Comparison of ENCODE assay signal across 27 cellular contexts in the genomic region with DNA sequence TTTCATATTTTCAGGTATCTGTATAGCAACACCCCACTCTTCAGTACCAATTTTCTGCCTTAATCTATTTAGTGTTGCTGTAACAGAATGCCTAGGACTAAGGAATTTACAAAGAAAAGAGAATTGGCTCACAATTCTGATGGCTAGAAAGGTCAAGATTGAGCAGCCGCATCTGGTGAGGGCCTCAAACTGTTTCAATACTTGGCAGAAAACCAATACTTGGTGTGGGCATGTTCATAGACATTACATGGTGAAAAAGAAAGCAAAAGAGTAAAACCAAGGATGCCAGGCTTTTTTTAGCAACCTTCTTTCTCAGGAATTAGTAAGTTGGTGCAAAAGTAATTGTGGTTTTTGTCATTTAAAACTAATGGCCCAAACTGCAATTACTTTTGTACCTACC.
"Had no signal": no experiment of that assay in that cellular context is flagged by ENCODE, and none has a peak within 500 bp of the region (broad histone marks: within the 10 kb centered on the region; RNA-seq: fewer than 3 reads in every experiment).

No MANE protein-coding gene starts in this region.

- DNase-seq: stimulated activated CD4-positive, alpha-beta T cell treated with anti-CD3 and anti-CD28 coated beads, Interleukin-2, amount 100 ng/mL, for 48 hours; stimulated activated CD4-positive, alpha-beta T cell treated with anti-CD3 and anti-CD28 coated beads, Interleukin-4, amount 100 ng/mL, for 1 hour; stimulated activated CD4-positive, alpha-beta T cell treated with anti-CD3 and anti-CD28 coated beads, Interleukin-4, amount 100 ng/mL, for 24 hours; stimulated activated CD4-positive, alpha-beta T cell treated with anti-CD3 and anti-CD28 coated beads, Interleukin-4, amount 100 ng/mL, for 4 hours; stimulated activated CD8-positive, alpha-beta memory T cell treated with anti-CD3 and anti-CD28 coated beads, Interleukin-4, amount 100 ng/mL, for 48 hours; stimulated activated naive B cell treated with anti-CD40 and anti-IgM and Interleukin-4, amounts not matched to agents 10 μg/mL and 1 μg/mL and 100 μg/mL, for 72 hours; stimulated activated naive CD4-positive, alpha-beta T cell; stimulated activated naive CD4-positive, alpha-beta T cell treated with Interleukin-2 at 50 U/mL for 16 hours; stimulated activated naive CD8-positive, alpha-beta T cell treated with anti-CD3 and anti-CD28 coated beads, Interleukin-15, amount 100 ng/mL, for 72 hours; stimulated activated naive CD8-positive, alpha-beta T cell treated with anti-CD3 and anti-CD28 coated beads, Interleukin-15, Interleukin-2, amounts not matched to agents 100 U/mL and 50 U/mL, for 24 hours; stomach; substantia nigra; testis; thyroid gland; tibial artery; transverse colon; trophoblast cell; upper lobe of left lung; upper lobe of right lung; uterus had no signal

- H3K27ac Mint-ChIP-seq: stimulated activated effector memory CD8-positive, alpha-beta T cell treated with anti-CD3 and anti-CD28 coated beads, Interleukin-12 subunit alpha, Interleukin-12 subunit beta, amount 100 ng/mL, for 72 hours; stimulated activated naive B cell treated with anti-CD40 and anti-IgM and Interleukin-4, amounts not matched to agents 10 μg/mL and 1 μg/mL and 100 μg/mL, for 72 hours; stimulated activated naive CD8-positive, alpha-beta T cell treated with anti-CD3 and anti-CD28 coated beads, Interleukin-15, amount 100 ng/mL, for 72 hours; stimulated activated naive CD8-positive, alpha-beta T cell treated with anti-CD3 and anti-CD28 coated beads, Interleukin-15, Interleukin-2, amounts not matched to agents 100 ng/mL and 50 ng/mL, for 24 hours; type B pancreatic cell had no signal

- H3K4me1 ChIP-seq: stomach, suprapubic skin, testis, thyroid gland, tibial artery, tibial nerve, transverse colon, upper lobe of left lung, upper lobe of right lung, uterus, vagina had no signal

- H3K9me3 ChIP-seq: stomach, testis, thoracic aorta, thyroid gland, tibial artery, tibial nerve, transverse colon, upper lobe of left lung, upper lobe of right lung, uterus, vagina had no signal

- H3K4me1 Mint-ChIP-seq: stimulated activated effector memory CD8-positive, alpha-beta T cell treated with anti-CD3 and anti-CD28 coated beads, Interleukin-12 subunit alpha, Interleukin-12 subunit beta, amount 100 ng/mL, for 72 hours; stimulated activated naive B cell treated with anti-CD40 and anti-IgM and Interleukin-4, amounts not matched to agents 10 μg/mL and 1 μg/mL and 100 μg/mL, for 72 hours; stimulated activated naive CD8-positive, alpha-beta T cell treated with anti-CD3 and anti-CD28 coated beads, Interleukin-15, amount 100 ng/mL, for 72 hours had no signal

- H3K9me3 Mint-ChIP-seq: type B pancreatic cell had no signal

- H3K36me3 ChIP-seq: stomach, suprapubic skin, thoracic aorta, thyroid gland, tibial artery, tibial nerve, transverse colon, upper lobe of left lung, upper lobe of right lung, uterus, vagina had no signal

- H3K27me3 ChIP-seq: stomach, suprapubic skin, testis, thyroid gland, tibial artery, tibial nerve, transverse colon, upper lobe of left lung, upper lobe of right lung, uterus, vagina had no signal

- ATAC-seq: stimulated activated effector memory CD8-positive, alpha-beta T cell treated with anti-CD3 and anti-CD28 coated beads, Interleukin-12 subunit alpha, Interleukin-12 subunit beta, amount 100 ng/mL, for 72 hours; stimulated activated naive B cell treated with anti-CD40 and anti-IgM and Interleukin-4, amounts not matched to agents 10 μg/mL and 1 μg/mL and 100 μg/mL, for 72 hours; stimulated activated naive CD8-positive, alpha-beta T cell treated with anti-CD3 and anti-CD28 coated beads, Interleukin-15, amount 100 ng/mL, for 72 hours; stimulated activated naive CD8-positive, alpha-beta T cell treated with anti-CD3 and anti-CD28 coated beads, Interleukin-15, Interleukin-2, amounts not matched to agents 100 U/mL and 50 U/mL, for 24 hours; upper lobe of right lung had no signal

- H3K36me3 Mint-ChIP-seq: stimulated activated effector memory CD8-positive, alpha-beta T cell treated with anti-CD3 and anti-CD28 coated beads, Interleukin-12 subunit alpha, Interleukin-12 subunit beta, amount 100 ng/mL, for 72 hours; stimulated activated naive B cell treated with anti-CD40 and anti-IgM and Interleukin-4, amounts not matched to agents 10 μg/mL and 1 μg/mL and 100 μg/mL, for 72 hours; type B pancreatic cell had no signal

- H3K27ac ChIP-seq: stomach, suprapubic skin, testis, thoracic aorta, thyroid gland, tibial artery, tibial nerve, transverse colon, upper lobe of left lung, upper lobe of right lung, uterus, vagina had no signal

- H3K4me3 Mint-ChIP-seq: stimulated activated effector memory CD8-positive, alpha-beta T cell treated with anti-CD3 and anti-CD28 coated beads, Interleukin-12 subunit alpha, Interleukin-12 subunit beta, amount 100 ng/mL, for 72 hours; stimulated activated naive B cell treated with anti-CD40 and anti-IgM and Interleukin-4, amounts not matched to agents 10 μg/mL and 1 μg/mL and 100 μg/mL, for 72 hours; stimulated activated naive CD8-positive, alpha-beta T cell treated with anti-CD3 and anti-CD28 coated beads, Interleukin-15, amount 100 ng/mL, for 72 hours; stimulated activated naive CD8-positive, alpha-beta T cell treated with anti-CD3 and anti-CD28 coated beads, Interleukin-15, Interleukin-2, amounts not matched to agents 100 ng/mL and 50 ng/mL, for 24 hours; type B pancreatic cell had no signal

- H3K27me3 Mint-ChIP-seq: stimulated activated naive B cell treated with anti-CD40 and anti-IgM and Interleukin-4, amounts not matched to agents 10 μg/mL and 1 μg/mL and 100 μg/mL, for 72 hours; stimulated activated naive CD8-positive, alpha-beta T cell treated with anti-CD3 and anti-CD28 coated beads, Interleukin-15, amount 100 ng/mL, for 72 hours; stimulated activated naive CD8-positive, alpha-beta T cell treated with anti-CD3 and anti-CD28 coated beads, Interleukin-15, Interleukin-2, amounts not matched to agents 100 ng/mL and 50 ng/mL, for 24 hours; type B pancreatic cell had no signal

- H3K4me3 ChIP-seq: stomach, suprapubic skin, testis, thoracic aorta, thyroid gland, tibial artery, tibial nerve, transverse colon, upper lobe of left lung, upper lobe of right lung, uterus, vagina had no signal
